In genomic region chr10:80633383-80633860, GRCh38 we compare ENCODE assay signal across 5 cellular contexts.
"Had no signal": no experiment of that assay in that cellular context is flagged by ENCODE, and none has a peak within 500 bp of the region (broad histone marks: within the 10 kb centered on the region; RNA-seq: fewer than 3 reads in every experiment).

No MANE protein-coding gene starts in this region.

- DNase-seq: H9, HCEC 1CT, IMR-90 had no signal

- ATAC-seq: GM23338, K562 had no signal

- H3K4me3 ChIP-seq: GM23338, K562 had no signal

- H3K27ac Mint-ChIP-seq: GM23338, H9 had no signal

- H3K4me3 Mint-ChIP-seq: GM23338, H9 had no signal
